Comparison of ENCODE assay signal across 11 cellular contexts in genomic region chr18:59057493-59057795, GRCh38.
A peak's percentile ranks its signal among the peaks of the same experiment; 100 is the strongest.
DNase-seq lines count a peak whose midpoint lies in the region; ATAC-seq, FAIRE-seq and TF ChIP-seq lines count a peak whose summit lies in the region.
"Had no signal": no experiment of that assay in that cellular context is flagged by ENCODE, and none has a peak within 500 bp of the region (broad histone marks: within the 10 kb centered on the region; RNA-seq: fewer than 3 reads in every experiment).

No MANE protein-coding gene starts in this region.

- H3K4me1 ChIP-seq in left ventricle myocardium inferior (peaks cover 45% of the 10 kb centered on the region), OCI-LY3 (ENCODE audit: low read length) (peaks cover 41% of the 10 kb centered on the region), ascending aorta (peaks cover 6 to 28% of the 10 kb centered on the region in 2 donors), tibial artery (peaks cover 0 to 62% (median 38%) of the 10 kb centered on the region in 4 donors), PC-9 (replicated peaks; ENCODE audit: insufficient read depth) (no peaks in the 10 kb centered on the region)
- H3K4me1 ChIP-seq: BLaER1 had no signal

- no peaks in the 10 kb centered on the region for H3K9me2 ChIP-seq in PC-9 (ENCODE audit: insufficient read depth)

- no peak for ATAC-seq in Right ventricle myocardium inferior

- H3F3A ChIP-seq in PC-9 (ENCODE audit: insufficient read depth, low read depth): no peaks in the 10 kb centered on the region

- H3K9me3 ChIP-seq in left ventricle myocardium inferior (replicated peaks) (no peaks in the 10 kb centered on the region), OCI-LY3 (ENCODE audit: insufficient read depth, low read length) (no peaks in the 10 kb centered on the region), ascending aorta (no peaks in the 10 kb centered on the region), tibial artery (no peaks in the 10 kb centered on the region), PC-9 (ENCODE audit: insufficient read depth, low read depth) (no peaks in the 10 kb centered on the region)
- H3K9me3 ChIP-seq: BLaER1 had no signal

- H3K4me2 ChIP-seq in OCI-LY3 (ENCODE audit: low read length) (0 out of 2 replicates have a peak overlapping the region, but pooled peaks have one; percentile 5), PC-9 (no peak overlapping the region)
- H3K4me2 ChIP-seq: BLaER1 had no signal

- H3K36me3 ChIP-seq in left ventricle myocardium inferior: no peaks in the 10 kb centered on the region
- no peaks in the 10 kb centered on the region for H3K36me3 ChIP-seq in OCI-LY3 (replicated peaks; ENCODE audit: low read depth, low read length)
- no peaks in the 10 kb centered on the region for H3K36me3 ChIP-seq in ascending aorta
- no peaks in the 10 kb centered on the region for H3K36me3 ChIP-seq in tibial artery
- no peaks in the 10 kb centered on the region for H3K36me3 ChIP-seq in PC-9 (ENCODE audit: low read depth)
- H3K36me3 ChIP-seq: BLaER1 had no signal

- peak overlapping the region; percentile 23; the same call in 1 of the 2 replicates for H2AFZ ChIP-seq in OCI-LY3 (ENCODE audit: low read depth, low read length)
- no peak overlapping the region for H2AFZ ChIP-seq in PC-9

- intact Hi-C loops in left ventricle myocardium inferior (cut with micrococcal nuclease) (no loop called here), Right ventricle myocardium inferior (cut with DNase I) (no loop called here), ascending aorta (cut with DNase I) (loop anchor here (1.0 to 2.0 kb wide), 2 partner anchors 199 to 276 kb away; no protein-coding TSS in a partner anchor), tibial artery (cut with DNase I; ENCODE audit: low total_unique reads) (loop anchor here (2.0 kb wide), 1 partner anchor 277 kb away; no protein-coding TSS in a partner anchor), PC-9 (cut with micrococcal nuclease; ENCODE audit: unreplicated experiment) (loop anchor here (1.0 kb wide), 2 partner anchors 272 to 276 kb away; no protein-coding TSS in a partner anchor)

- no peak for TF ChIP-seq POLR2A in H54 (IDR thresholded peaks at IDR 0.05; ENCODE audit: low read depth, low read length)

- TF ChIP-seq CTCF in left ventricle myocardium inferior (IDR thresholded peaks at IDR 0.05; ENCODE audit: borderline replicate concordance): peak; percentile 4
- TF ChIP-seq CTCF in OCI-LY3 (IDR thresholded peaks at IDR 0.05; ENCODE audit: low read depth, low read length): no peak
- no peak for TF ChIP-seq CTCF in ascending aorta (IDR thresholded peaks at IDR 0.05)
- TF ChIP-seq CTCF in tibial artery (IDR thresholded peaks at IDR 0.05): no peak
- TF ChIP-seq CTCF in PC-9 (conservative IDR thresholded peaks at IDR 0.05): no peak

- DNase-seq in left ventricle myocardium inferior: no peak
- DNase-seq in Right ventricle myocardium inferior (ENCODE audit: missing footprints): no peak
- DNase-seq in ascending aorta (ENCODE audit: low spot score in 2 of 2): no peak
- no peak for DNase-seq in tibial artery
- no peak for DNase-seq in PC-9
- DNase-seq in H54 (ENCODE audit: insufficient read length, low spot score): no peak
- DNase-seq in NCI-H510A (lab: John Stamatoyannopoulos, UW): no peak
- DNase-seq: NCI-H1436 treated with DMSO at 0.1 percent for 48 hours, NCI-H2171 treated with DMSO at 0.1 percent for 48 hours had no signal

- H4K20me1 ChIP-seq in OCI-LY3 (ENCODE audit: insufficient read depth, low read length): no peaks in the 10 kb centered on the region
- no peaks in the 10 kb centered on the region for H4K20me1 ChIP-seq in PC-9 (ENCODE audit: insufficient read depth)
- H4K20me1 ChIP-seq: BLaER1 had no signal

- CTCF ChIA-PET in PC-9 (lab: Charles Lee): no interaction called here

- H3K4me3 ChIP-seq in left ventricle myocardium inferior (no peak overlapping the region), OCI-LY3 (ENCODE audit: low read length) (no peak overlapping the region), ascending aorta (no peak overlapping the region), tibial artery (no peak overlapping the region), PC-9 (no peak overlapping the region)
- H3K4me3 ChIP-seq: BLaER1 had no signal

- no peak for FAIRE-seq in H54 (lab: Jason Lieb, UNC)

- BruUV-seq in PC-9 (replicated peaks; lab: Mats Ljungman, UMichigan): no TSS peak

- H3K27ac ChIP-seq in left ventricle myocardium inferior (replicated peaks) (no peak overlapping the region), OCI-LY3 (ENCODE audit: low read length) (no peak overlapping the region), ascending aorta (peak overlapping the region; percentile 63 to 83), tibial artery (peak overlapping the region; percentile 80 to 82), PC-9 (no peak overlapping the region)
- H3K27ac ChIP-seq: BLaER1 had no signal

- no peaks in the 10 kb centered on the region for H3K79me2 ChIP-seq in OCI-LY3 (ENCODE audit: low read length)
- no peaks in the 10 kb centered on the region for H3K79me2 ChIP-seq in PC-9 (ENCODE audit: low read depth)

- POLR2A ChIA-PET in PC-9 (lab: Charles Lee; ENCODE audit: unreplicated experiment): no interaction called here

- H3K9ac ChIP-seq in OCI-LY3 (ENCODE audit: low read length): no peak overlapping the region
- H3K9ac ChIP-seq: BLaER1 had no signal

- H3K27me3 ChIP-seq in left ventricle myocardium inferior (ENCODE audit: low read depth) (no peaks in the 10 kb centered on the region), OCI-LY3 (ENCODE audit: low read depth, low read length) (no peaks in the 10 kb centered on the region), ascending aorta (no peaks in the 10 kb centered on the region), tibial artery (no peaks in the 10 kb centered on the region), PC-9 (ENCODE audit: insufficient read depth, low read depth) (no peaks in the 10 kb centered on the region)
- H3K27me3 ChIP-seq: BLaER1 had no signal

Comparison
In these comparisons a context has a peak if more than half of its experiments do, and no peak if none do; other contexts are left out.
1. H3K27ac ChIP-seq: peak in ascending aorta (2 of 2) and tibial artery (2 of 2); none in left ventricle myocardium inferior (single experiment), OCI-LY3 (single experiment) and PC-9 (single experiment).
2. intact Hi-C loops: an anchor here in ascending aorta (1.0 to 2.0 kb wide), tibial artery (2.0 kb wide) and PC-9 (1.0 kb wide); none called in left ventricle myocardium inferior and Right ventricle myocardium inferior.